ENCODE assay signal across 29 cellular contexts in genomic region chr2:66153941-66154340, GRCh38.
"Had no signal": no experiment of that assay in that cellular context is flagged by ENCODE, and none has a peak within 500 bp of the region (broad histone marks: within the 10 kb centered on the region; RNA-seq: fewer than 3 reads in every experiment).

No MANE protein-coding gene starts in this region.

- H3K4me1 Mint-ChIP-seq: endodermal cell had no signal

- H2AFZ ChIP-seq: hepatocyte had no signal

- H3K4me3 ChIP-seq: colonic mucosa, coronary artery, dorsolateral prefrontal cortex, esophagus muscularis mucosa, esophagus squamous epithelium, gastrocnemius medialis, gastroesophageal sphincter, heart left ventricle, heart right ventricle, hepatocyte had no signal

- H3K4me1 ChIP-seq: colonic mucosa, esophagus muscularis mucosa, esophagus squamous epithelium, foreskin keratinocyte, gastrocnemius medialis, gastroesophageal sphincter, heart left ventricle, heart right ventricle had no signal

- H3K27ac ChIP-seq: colonic mucosa, coronary artery, dorsolateral prefrontal cortex, epithelial cell of prostate, esophagus muscularis mucosa, esophagus squamous epithelium, foreskin keratinocyte, gastrocnemius medialis, gastroesophageal sphincter, heart left ventricle, heart right ventricle, hepatocyte had no signal

- H3K27me3 ChIP-seq: colonic mucosa, dorsolateral prefrontal cortex, esophagus muscularis mucosa, esophagus squamous epithelium, foreskin keratinocyte, gastrocnemius medialis, gastroesophageal sphincter, heart left ventricle, heart right ventricle, hepatocyte had no signal

- ATAC-seq: effector memory CD8-positive, alpha-beta T cell; esophagus mucosa; foreskin keratinocyte; gastrocnemius medialis; gastroesophageal sphincter; heart left ventricle; heart right ventricle had no signal

- H3K4me3 Mint-ChIP-seq: dendritic cell treated with granulocyte-macrophage colony-stimulating factor and Interleukin-4, amounts not matched to agents 40 ng/mL and 50 ng/mL, for 4 days; effector memory CD8-positive, alpha-beta T cell; endodermal cell had no signal

- H3K27me3 Mint-ChIP-seq: dendritic cell treated with granulocyte-macrophage colony-stimulating factor and Interleukin-4, amounts not matched to agents 40 ng/mL and 50 ng/mL, for 4 days; effector memory CD8-positive, alpha-beta T cell had no signal

- H3K36me3 ChIP-seq: colonic mucosa, esophagus muscularis mucosa, esophagus squamous epithelium, gastrocnemius medialis, gastroesophageal sphincter, heart left ventricle, heart right ventricle had no signal

- DNase-seq: colonic mucosa; cortex of kidney; dermis blood vessel endothelial cell; dorsolateral prefrontal cortex; effector CD4-positive, alpha-beta T cell; effector CD8-positive, alpha-beta T cell; effector memory CD4-positive, alpha-beta T cell; effector memory CD8-positive, alpha-beta T cell; endodermal cell; erythroblast; esophagus squamous epithelium; foreskin fibroblast; foreskin keratinocyte; foreskin melanocyte; gastrocnemius medialis; glutamatergic neuron; head of caudate nucleus; heart left ventricle; heart right ventricle had no signal

- H3K9me3 ChIP-seq: colonic mucosa had no signal

- H3K27ac Mint-ChIP-seq: dendritic cell treated with granulocyte-macrophage colony-stimulating factor and Interleukin-4, amounts not matched to agents 40 ng/mL and 50 ng/mL, for 4 days; effector memory CD8-positive, alpha-beta T cell; endodermal cell had no signal

- H3K4me2 ChIP-seq: hepatocyte had no signal

- H3K79me2 ChIP-seq: hepatocyte had no signal

- FAIRE-seq: endometrium, endothelial cell of umbilical vein, frontal cortex had no signal
